ENCODE assay signal across 8 cellular contexts in the genomic region with DNA sequence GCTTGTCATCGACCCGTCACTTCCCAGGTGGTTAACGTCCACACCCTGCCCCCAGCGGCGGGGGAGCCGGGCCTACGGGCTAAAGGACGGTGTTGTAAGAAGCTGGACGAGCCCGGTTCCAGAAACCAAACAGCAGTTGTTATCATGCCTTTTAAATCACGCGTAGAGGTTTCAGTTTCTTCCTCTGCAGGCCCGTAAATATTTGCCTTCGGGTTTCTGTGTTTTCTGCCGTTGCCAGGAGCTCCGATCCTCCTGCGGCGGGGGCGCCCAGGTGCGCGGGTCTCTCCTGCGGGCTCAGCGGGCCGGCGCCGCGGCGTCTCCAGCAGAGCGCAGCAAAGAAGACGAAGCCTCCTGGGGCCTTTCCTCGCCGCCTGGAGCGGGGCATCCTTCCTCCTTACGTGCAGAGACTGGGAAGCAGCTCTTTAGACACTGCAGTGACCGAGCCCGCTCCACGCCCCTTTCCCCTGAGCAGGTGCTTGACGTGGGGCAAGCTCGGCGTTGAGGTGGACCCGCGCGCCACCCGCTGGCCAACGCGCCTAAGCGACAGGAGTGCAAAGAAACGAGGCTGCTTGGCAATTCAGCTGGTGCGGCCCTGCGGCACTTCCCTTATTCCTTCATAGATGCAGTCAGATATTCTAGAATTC. TPM values are rescaled to one million over a fixed set of nuclear protein-coding genes. Genes with fewer than 3 reads are reported as not detected.
DNase-seq lines count a peak whose midpoint lies in the region; ATAC-seq and TF ChIP-seq lines count a peak whose summit lies in the region.

No MANE protein-coding gene starts in this region.

- intact Hi-C loops in sciatic nerve (cut with DNase I): no loop called here

- in situ Hi-C loops in GM13976 (cut with MboI; ENCODE audit: low sequenced_read_pairs, unreplicated experiment): loop anchor here (10.0 to 25.0 kb wide), 2 partner anchors 542 to 825 kb away; no protein-coding TSS in a partner anchor

- peak; percentile 76 for TF ChIP-seq CTCF in GM13976 (IDR thresholded peaks at IDR 0.05; ENCODE audit: borderline replicate concordance, control extremely low read depth, extremely low read depth, insufficient read depth, missing control alignments)

- DNase-seq in GM13976 (ENCODE audit: low spot score): peak; percentile 89
- peak; percentile 44 for DNase-seq in NCI-H1694 treated with DMSO at 0.1 percent for 48 hours (lab: John Stamatoyannopoulos, UW)
- DNase-seq in T-helper 9 cell: peak; percentile 57
- DNase-seq in astrocyte of the hippocampus (ENCODE audit: low read depth, low spot score): peak; percentile 89
- DNase-seq in iPS DF 19.7 (ENCODE audit: low read depth, low spot score): peak; percentile 47
- DNase-seq in sciatic nerve (ENCODE audit: low spot score): peak; percentile 76
- DNase-seq in epidermal melanocyte (ENCODE audit: insufficient read length, low spot score): no peak

- peak; percentile 97 for ATAC-seq in HG02885 (IDR thresholded peaks at IDR 0.05; ENCODE audit: poor library complexity, unreplicated experiment)
- peak; percentile 92 for ATAC-seq in sciatic nerve

RNA-seq across cellular contexts. Expression of a gene that starts 21.8 kb away (rescaled TPM):
- total RNA-seq in sciatic nerve: 47.2 TPM
